ENCODE assay signal across 2 cellular contexts in genomic region chr2:38654495-38655381, GRCh38.
TF ChIP-seq lines count a peak whose summit lies in the region.

No MANE protein-coding gene starts in this region.

TF ChIP-seq in GM23338, 12 proteins besides CTCF, POLR2A, EP300 and RAD21:
- TF ChIP-seq EZH2 (IDR thresholded peaks at IDR 0.05; ENCODE audit: low read depth, unreplicated experiment) (no peak), ZNF462 (CRISPR knock-in tag; IDR thresholded peaks at IDR 0.05) (no peak), CREB1 (CRISPR knock-in tag; IDR thresholded peaks at IDR 0.05; ENCODE audit: low read depth) (no peak), ZNF331 (CRISPR knock-in tag; IDR thresholded peaks at IDR 0.05; ENCODE audit: low read depth) (no peak), ETS1 (IDR thresholded peaks at IDR 0.05) (no peak), NANOG (IDR thresholded peaks at IDR 0.05; ENCODE audit: borderline replicate concordance) (no peak), POLR2AphosphoS5 (IDR thresholded peaks at IDR 0.05; ENCODE audit: low read depth) (no peak), EZH2phosphoT487 (IDR thresholded peaks at IDR 0.05; ENCODE audit: unreplicated experiment) (no peak), JUNB (IDR thresholded peaks at IDR 0.05; ENCODE audit: unreplicated experiment) (no peak), REST (IDR thresholded peaks at IDR 0.05; ENCODE audit: unreplicated experiment) (no peak), STAT1 (IDR thresholded peaks at IDR 0.05; ENCODE audit: unreplicated experiment) (no peak)

TF ChIP-seq in HepG2, 621 proteins besides CTCF, POLR2A, EP300 and RAD21 (continues in another document):
- TF ChIP-seq ERF (CRISPR knock-in tag; IDR thresholded peaks at IDR 0.05), result peak; percentile 8; the same call in 1 of the 2 replicates
- no peak for TF ChIP-seq ARHGAP35 (CRISPR knock-in tag; IDR thresholded peaks at IDR 0.05; ENCODE audit: borderline replicate concordance)
- TF ChIP-seq ZNF598 (CRISPR knock-in tag; IDR thresholded peaks at IDR 0.05; ENCODE audit: borderline replicate concordance), result no peak
- 0 out of 2 replicates have a peak, but pooled peaks have one; percentile 30 for TF ChIP-seq FOXC1 (CRISPR knock-in tag; IDR thresholded peaks at IDR 0.05; ENCODE audit: borderline replicate concordance)
- TF ChIP-seq HNF4G (IDR thresholded peaks at IDR 0.05; ENCODE audit: borderline replicate concordance, low read depth, low read length), result no peak
- peak; percentile 27; the same call in 1 of the 2 replicates for TF ChIP-seq HNF4G (CRISPR knock-in tag; IDR thresholded peaks at IDR 0.05; ENCODE audit: borderline replicate concordance, low read depth)
- 0 out of 2 replicates have a peak, but pooled peaks have one; percentile 12 for TF ChIP-seq ZFP37 (CRISPR knock-in tag; IDR thresholded peaks at IDR 0.05; ENCODE audit: borderline replicate concordance)
- TF ChIP-seq ZNF790 (CRISPR knock-in tag; IDR thresholded peaks at IDR 0.05; ENCODE audit: borderline replicate concordance), result 0 out of 2 replicates have a peak, but pooled peaks have one; percentile 46
- peak in 1 of 2 experiments; percentile 32; a peak in 1 of 4 replicates for TF ChIP-seq MAFK (conservative IDR thresholded peaks at IDR 0.05 in 1 of 2, IDR thresholded peaks at IDR 0.05 in 1 of 2; ENCODE audit: low read length in 2 of 2)
- peak; percentile 6; the same call in 1 of the 2 replicates for TF ChIP-seq ZNF224 (CRISPR knock-in tag; IDR thresholded peaks at IDR 0.05)
- 0 out of 2 replicates have a peak, but pooled peaks have one; percentile 45 for TF ChIP-seq ZSCAN29 (CRISPR knock-in tag; conservative IDR thresholded peaks at IDR 0.05)
- TF ChIP-seq ZNF687 (CRISPR knock-in tag; IDR thresholded peaks at IDR 0.05), result peak; percentile 57
- peak; percentile 27; the same call in 1 of the 2 replicates for TF ChIP-seq MED1 (CRISPR knock-in tag; IDR thresholded peaks at IDR 0.05)
- TF ChIP-seq PATZ1 (CRISPR knock-in tag; IDR thresholded peaks at IDR 0.05), result peak; percentile 2; the same call in 1 of the 2 replicates
- 0 out of 4 replicates have a peak, but pooled peaks of 1 of the 2 experiments have one; percentile 13 for TF ChIP-seq HMGXB4 (CRISPR knock-in tag; IDR thresholded peaks at IDR 0.05; ENCODE audit: borderline replicate concordance in 1 of 2, low read depth in 1 of 2)
- 0 out of 2 replicates have a peak, but pooled peaks have one; percentile 7 for TF ChIP-seq EHMT2 (IDR thresholded peaks at IDR 0.05; ENCODE audit: borderline replicate concordance, low read depth, low read length)
- TF ChIP-seq ZNF446 (CRISPR knock-in tag; IDR thresholded peaks at IDR 0.05), result 0 out of 2 replicates have a peak, but pooled peaks have one; percentile 26
- peak; percentile 11; the same call in 1 of the 2 replicates for TF ChIP-seq THAP9 (CRISPR knock-in tag; IDR thresholded peaks at IDR 0.05; ENCODE audit: borderline replicate concordance)
- TF ChIP-seq CENPT (CRISPR knock-in tag; IDR thresholded peaks at IDR 0.05; ENCODE audit: low read depth), result no peak
- TF ChIP-seq RERE (CRISPR knock-in tag; IDR thresholded peaks at IDR 0.05; ENCODE audit: low read depth), result 0 out of 2 replicates have a peak, but pooled peaks have one; percentile 28
- 0 out of 2 replicates have a peak, but pooled peaks have one; percentile 30 for TF ChIP-seq ZNF567 (CRISPR knock-in tag; IDR thresholded peaks at IDR 0.05; ENCODE audit: borderline replicate concordance)
- TF ChIP-seq ZNF292 (CRISPR knock-in tag; IDR thresholded peaks at IDR 0.05; ENCODE audit: borderline replicate concordance, low read depth), result 0 out of 2 replicates have a peak, but pooled peaks have one; percentile 15
- TF ChIP-seq ZNF800 (CRISPR knock-in tag; IDR thresholded peaks at IDR 0.05), result peak; percentile 37; the same call in 1 of the 2 replicates
- TF ChIP-seq SAP130 (CRISPR knock-in tag; IDR thresholded peaks at IDR 0.05; ENCODE audit: low read depth), result no peak
- 0 out of 2 replicates have a peak, but pooled peaks have one; percentile 6 for TF ChIP-seq ZNF792 (CRISPR knock-in tag; IDR thresholded peaks at IDR 0.05)
- peak; percentile 53 for TF ChIP-seq SP4 (CRISPR knock-in tag; IDR thresholded peaks at IDR 0.05)
- no peak for TF ChIP-seq ETV6 (CRISPR knock-in tag; conservative IDR thresholded peaks at IDR 0.05)
- TF ChIP-seq IKZF5 (CRISPR knock-in tag; IDR thresholded peaks at IDR 0.05), result peak; percentile 4; the same call in 1 of the 2 replicates
